In the genomic region with DNA sequence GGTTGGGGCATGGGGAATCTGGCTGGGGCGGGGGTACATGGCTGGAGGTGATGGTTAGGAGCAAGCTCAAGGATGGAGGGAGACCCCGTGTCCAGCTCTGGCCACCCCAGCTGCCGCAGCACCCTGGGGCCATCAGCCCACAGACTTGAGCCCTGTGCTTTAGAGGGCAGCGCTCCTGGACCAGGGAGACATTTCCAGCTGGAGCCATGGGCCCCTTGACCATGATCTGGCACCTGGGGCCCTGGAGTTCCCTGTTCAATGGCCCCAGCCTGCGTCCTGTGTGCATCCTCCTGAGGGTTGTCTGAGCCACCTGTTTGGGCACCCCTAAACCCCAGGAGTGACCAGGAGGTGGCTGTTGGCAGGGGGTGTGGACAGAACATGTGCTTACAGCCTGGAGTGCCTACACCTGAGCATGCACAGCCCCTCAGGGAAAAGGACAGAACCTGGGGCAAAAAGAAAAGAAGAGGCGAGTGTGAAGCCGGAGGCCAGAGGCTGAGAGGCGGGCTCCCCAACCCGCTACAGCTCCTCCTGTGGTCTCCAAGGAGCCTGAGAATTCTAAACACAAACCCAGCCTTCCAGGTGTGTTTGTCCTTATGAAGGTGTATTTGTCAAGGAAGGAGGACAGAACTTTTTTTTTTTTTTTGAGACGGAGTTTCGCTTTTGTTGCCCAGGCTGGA, we compare ENCODE assay signal across 3 cellular contexts.
TF ChIP-seq lines count a peak whose summit lies in the region.

No MANE protein-coding gene starts in this region.

TF ChIP-seq in SK-N-SH, 30 proteins besides CTCF, POLR2A, EP300 and RAD21:
- TF ChIP-seq SIN3A (IDR thresholded peaks at IDR 0.05; ENCODE audit: borderline replicate concordance, low read depth, low read length) (no peak), ELF1 (IDR thresholded peaks at IDR 0.05) (no peak), FOXJ3 (CRISPR knock-in tag; IDR thresholded peaks at IDR 0.05) (no peak), FOSL2 (IDR thresholded peaks at IDR 0.05; ENCODE audit: borderline replicate concordance, low read depth) (no peak), CHD2 (IDR thresholded peaks at IDR 0.05; ENCODE audit: low read length, partially characterized antibody) (no peak), TCF12 (IDR thresholded peaks at IDR 0.05) (no peak)
- TF ChIP-seq, protein P1, sequence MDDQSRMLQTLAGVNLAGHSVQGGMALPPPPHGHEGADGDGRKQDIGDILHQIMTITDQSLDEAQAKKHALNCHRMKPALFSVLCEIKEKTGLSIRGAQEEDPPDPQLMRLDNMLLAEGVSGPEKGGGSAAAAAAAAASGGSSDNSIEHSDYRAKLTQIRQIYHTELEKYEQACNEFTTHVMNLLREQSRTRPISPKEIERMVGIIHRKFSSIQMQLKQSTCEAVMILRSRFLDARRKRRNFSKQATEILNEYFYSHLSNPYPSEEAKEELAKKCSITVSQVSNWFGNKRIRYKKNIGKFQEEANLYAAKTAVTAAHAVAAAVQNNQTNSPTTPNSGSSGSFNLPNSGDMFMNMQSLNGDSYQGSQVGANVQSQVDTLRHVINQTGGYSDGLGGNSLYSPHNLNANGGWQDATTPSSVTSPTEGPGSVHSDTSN (IDR thresholded peaks at IDR 0.05): no peak

TF ChIP-seq in SK-N-SH treated with all-trans-retinoic acid at 6 μM for 48 hours, 23 proteins besides CTCF, POLR2A, EP300 and RAD21:
- TF ChIP-seq ESRRG (CRISPR knock-in tag; IDR thresholded peaks at IDR 0.05) (no peak), ZFP3 (CRISPR knock-in tag; IDR thresholded peaks at IDR 0.05) (no peak), TOX (CRISPR knock-in tag; IDR thresholded peaks at IDR 0.05; ENCODE audit: borderline replicate concordance) (no peak), ZNF70 (CRISPR knock-in tag; IDR thresholded peaks at IDR 0.05) (no peak), ZNF565 (CRISPR knock-in tag; conservative IDR thresholded peaks at IDR 0.05; ENCODE audit: low read depth) (no peak), ZC3H10 (CRISPR knock-in tag; IDR thresholded peaks at IDR 0.05) (no peak), RARB (CRISPR knock-in tag; IDR thresholded peaks at IDR 0.05) (no peak), GLIS3 (CRISPR knock-in tag; IDR thresholded peaks at IDR 0.05) (no peak), SNAI2 (CRISPR knock-in tag; IDR thresholded peaks at IDR 0.05) (no peak), ZFP30 (CRISPR knock-in tag; IDR thresholded peaks at IDR 0.05) (no peak)
TF ChIP-seq in SK-N-SH treated with all-trans-retinoic acid at 6 μM for 48 hours: peak in this region for 0.

TF ChIP-seq in H1, 55 proteins besides CTCF, POLR2A, EP300 and RAD21:
- TF ChIP-seq PHF8 (conservative IDR thresholded peaks at IDR 0.05; ENCODE audit: low read depth, low read length) (no peak), YY1 (IDR thresholded peaks at IDR 0.05; ENCODE audit: low read depth, low read length) (no peak), FOSL1 (IDR thresholded peaks at IDR 0.05; ENCODE audit: insufficient read depth, low read depth, low read length) (no peak), TEAD4 (IDR thresholded peaks at IDR 0.05; ENCODE audit: low read depth, low read length) (no peak)
